ENCODE assay signal across 17 cellular contexts in the genomic region with DNA sequence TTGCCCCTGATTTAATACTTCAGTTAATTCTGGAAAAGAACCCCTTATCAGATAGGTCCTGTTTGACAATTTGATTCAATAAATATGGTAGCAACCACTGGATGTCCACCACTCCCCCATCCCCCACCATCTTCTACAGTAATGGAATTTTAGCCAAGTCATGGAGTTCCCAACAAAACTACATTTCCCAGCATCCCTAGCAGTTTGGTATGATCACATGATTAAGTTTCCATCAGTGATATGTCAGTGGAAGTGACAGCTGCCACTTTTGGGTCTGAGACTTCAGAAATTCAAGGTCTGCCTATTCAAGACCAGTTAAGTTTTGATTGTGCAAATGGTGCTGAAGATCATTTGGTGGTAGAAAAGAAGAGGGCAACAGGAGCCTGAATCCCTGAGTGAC.
"Had no signal": no experiment of that assay in that cellular context is flagged by ENCODE, and none has a peak within 500 bp of the region (broad histone marks: within the 10 kb centered on the region; RNA-seq: fewer than 3 reads in every experiment).

No MANE protein-coding gene starts in this region.

- FAIRE-seq: pancreas had no signal

- H3K9me3 ChIP-seq: pancreas had no signal

- H3K36me3 ChIP-seq: pancreas, tibial artery, upper lobe of left lung, uterus had no signal

- H3K4me3 ChIP-seq: lung, pancreas, smooth muscle cell, tibial artery, upper lobe of left lung, uterus had no signal

- H3K4me2 ChIP-seq: smooth muscle cell had no signal

- H3K27ac ChIP-seq: foreskin keratinocyte, pancreas, tibial artery, upper lobe of left lung, uterus had no signal

- H3K27me3 ChIP-seq: foreskin keratinocyte, pancreas, upper lobe of left lung, uterus had no signal

- ATAC-seq: foreskin keratinocyte; left colon; left ventricle myocardium superior; pancreas; right cardiac atrium; stimulated activated memory B cell treated with anti-CD40 and anti-IgM and Interleukin-4, amounts not matched to agents 10 μg/mL and 1 μg/mL and 100 μg/mL, for 72 hours had no signal

- DNase-seq: dermis blood vessel endothelial cell; foreskin keratinocyte; left colon; left ventricle myocardium superior; mesenchymal stem cell; naive B cell; occipital lobe; pancreas; right cardiac atrium; stimulated activated CD4-positive, alpha-beta T cell treated with anti-CD3 and anti-CD28 coated beads, Interleukin-1b, Interleukin-23, amount 100 ng/mL, for 48 hours; stimulated activated CD4-positive, alpha-beta T cell treated with anti-CD3 and anti-CD28 coated beads, Interleukin-4, amount 100 ng/mL, for 24 hours; tibial artery; upper lobe of left lung; uterus had no signal

- H3K4me1 ChIP-seq: foreskin keratinocyte, pancreas, tibial artery, upper lobe of left lung, uterus had no signal
